ENCODE assay signal across 8 cellular contexts in the genomic region with DNA sequence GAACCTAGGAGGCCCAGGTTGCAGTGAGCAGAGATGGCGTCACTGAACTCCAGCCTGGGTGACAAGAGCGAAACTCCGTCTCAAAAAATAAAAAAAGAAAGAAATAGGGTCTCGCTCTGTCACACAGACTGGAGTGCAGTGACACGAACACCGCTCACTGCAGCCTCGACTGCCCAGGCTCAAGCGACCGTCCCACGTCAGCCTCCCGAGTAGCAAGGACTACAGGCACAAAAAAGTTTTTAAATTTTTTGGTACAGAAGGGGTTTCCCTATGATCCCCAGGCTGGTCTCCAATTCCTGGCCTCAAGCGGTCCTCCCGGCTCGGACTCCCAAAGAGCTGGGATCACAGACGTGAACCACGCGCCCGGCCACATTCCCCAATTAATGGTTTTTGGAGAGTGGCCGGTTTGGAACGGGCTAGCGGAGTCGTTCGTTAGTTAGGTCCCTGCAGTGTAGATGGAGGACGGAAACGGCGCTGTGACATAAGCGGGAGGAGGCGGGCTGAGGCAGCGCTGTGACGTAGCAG. TPM values are rescaled to one million over a fixed set of nuclear protein-coding genes. Genes with fewer than 3 reads are reported as not detected.
DNase-seq lines count a peak whose midpoint lies in the region; ATAC-seq and TF ChIP-seq lines count a peak whose summit lies in the region.

No MANE protein-coding gene starts in this region.

- H3K4me2 ChIP-seq in DND-41 (ENCODE audit: insufficient read depth, low read length) (peak overlapping the region; percentile 95), parathyroid adenoma (ENCODE audit: low read length) (peak overlapping the region; percentile 47)

- intact Hi-C loops in aorta (cut with DNase I) = loop anchor here in 1 of 2 donors (10.0 kb wide), 1 partner anchor 265 kb away; a partner anchor contains a TSS

- H3K36me3 ChIP-seq in DND-41 (ENCODE audit: insufficient read depth, low read length) (peaks cover 37% of the 10 kb centered on the region; the same call in 1 of the 2 replicates), Peyer's patch (no peaks in the 10 kb centered on the region), parathyroid adenoma (ENCODE audit: control insufficient read depth, insufficient read depth, low read length) (no peaks in the 10 kb centered on the region), aorta (ENCODE audit: control insufficient read depth in 1 of 2, insufficient read depth in 2 of 2, low read length in 1 of 2) (no peaks in the 10 kb centered on the region)

- H4K20me1 ChIP-seq in DND-41 (ENCODE audit: insufficient read depth, low read length) = peaks cover 42% of the 10 kb centered on the region

- 20 to 22% methylated on average over 30 of the region's 30 CpGs for whole genome bisulfite sequencing in aorta, 2 donors

- peak overlapping the region; percentile 83 for H2AFZ ChIP-seq in DND-41 (ENCODE audit: low read depth, low read length)
- H2AFZ ChIP-seq in parathyroid adenoma = peak overlapping the region; percentile 90

- H3K4me1 ChIP-seq in DND-41 (ENCODE audit: insufficient read depth, low read length) (peaks cover 44% of the 10 kb centered on the region), Peyer's patch (peaks cover 3 to 38% (median 24%) of the 10 kb centered on the region in 4 donors), parathyroid adenoma (peaks cover 4% of the 10 kb centered on the region), aorta (ENCODE audit: control insufficient read depth in 1 of 2, insufficient read depth in 2 of 2, low read length in 2 of 2) (peaks cover 0 to 7% of the 10 kb centered on the region in 2 donors)

- TF ChIP-seq CTCF in DND-41 (IDR thresholded peaks at IDR 0.05; ENCODE audit: borderline replicate concordance, extremely low read depth, low read length, poor library complexity, severe bottlenecking) (no peak), Peyer's patch (IDR thresholded peaks at IDR 0.05) (no peak), parathyroid adenoma (IDR thresholded peaks at IDR 0.05) (no peak)

- H3K4me3 ChIP-seq in DND-41 (ENCODE audit: low read depth in 1 of 2, low read length in 2 of 2) = peak overlapping the region; percentile 29 to 99
- peak overlapping the region; percentile 81 to 98 (median 93) for H3K4me3 ChIP-seq in Peyer's patch
- peak overlapping the region; percentile 94 for H3K4me3 ChIP-seq in parathyroid adenoma (ENCODE audit: low read depth, low read length)
- H3K4me3 ChIP-seq in aorta (ENCODE audit: low read length in 2 of 2) = peak overlapping the region in 1 of 2 donors; percentile 52

- DNase-seq in DND-41 (no peak), Peyer's patch (no peak), epithelial cell of prostate (ENCODE audit: low read depth, low spot score) (no peak), amygdala (lab: John Stamatoyannopoulos, UW) (no peak), aorta (no peak), NCI-H1436 treated with DMSO at 0.1 percent for 48 hours (lab: John Stamatoyannopoulos, UW) (no peak), NCI-H69 (lab: John Stamatoyannopoulos, UW) (no peak)

- H3K9ac ChIP-seq in DND-41 (ENCODE audit: low read depth, low read length) (peak overlapping the region; percentile 61), parathyroid adenoma (no peak overlapping the region)

- H3K79me2 ChIP-seq in DND-41 (ENCODE audit: insufficient read depth, low read length) (peaks cover 44% of the 10 kb centered on the region), parathyroid adenoma (peaks cover 24% of the 10 kb centered on the region)

- no peaks in the 10 kb centered on the region for H3K9me3 ChIP-seq in DND-41 (ENCODE audit: insufficient read depth, low read length, severe bottlenecking)
- no peaks in the 10 kb centered on the region for H3K9me3 ChIP-seq in Peyer's patch
- H3K9me3 ChIP-seq in parathyroid adenoma (ENCODE audit: control insufficient read depth, low read length) = no peaks in the 10 kb centered on the region
- no peaks in the 10 kb centered on the region for H3K9me3 ChIP-seq in aorta (ENCODE audit: control insufficient read depth, low read length)

- ATAC-seq in DND-41 (ENCODE audit: insufficient read depth, low read depth) = no peak
- ATAC-seq in aorta (ENCODE audit: low FRiP score) = no peak

- peak overlapping the region; percentile 81 for H3K27ac ChIP-seq in DND-41 (ENCODE audit: low read length)
- H3K27ac ChIP-seq in Peyer's patch = peak overlapping the region; percentile 98 to 100 (median 100)
- peak overlapping the region; percentile 91 for H3K27ac ChIP-seq in epithelial cell of prostate
- peak overlapping the region; percentile 84 for H3K27ac ChIP-seq in parathyroid adenoma
- peak overlapping the region in 1 of 2 donors; percentile 80 for H3K27ac ChIP-seq in aorta (ENCODE audit: low read depth in 1 of 2, low read length in 2 of 2)

- TF ChIP-seq POLR2A in Peyer's patch (IDR thresholded peaks at IDR 0.05) = no peak

- H3K27me3 ChIP-seq in DND-41 (ENCODE audit: insufficient read depth, low read length, poor library complexity) (peaks cover 16% of the 10 kb centered on the region), Peyer's patch (no peaks in the 10 kb centered on the region), parathyroid adenoma (ENCODE audit: control insufficient read depth, insufficient read depth, low read length) (no peaks in the 10 kb centered on the region), aorta (ENCODE audit: control insufficient read depth in 1 of 2, insufficient read depth in 2 of 2, low read length in 1 of 2) (no peaks in the 10 kb centered on the region)

RNA-seq across cellular contexts. Expression of a gene that starts 0.6 kb away (rescaled TPM):
- 100 to 1,000 TPM; 206 to 232 (median 224) TPM for total RNA-seq in Peyer's patch
- total RNA-seq in aorta = 100 to 1,000 TPM; 247 to 248 TPM
- 100 to 1,000 TPM; 660 to 973 TPM for polyA plus RNA-seq in aorta

RNA-seq across cellular contexts. Expression of a gene that starts 10.3 kb away (rescaled TPM):
- total RNA-seq in Peyer's patch = under 1 TPM in 2 of 4 donors, not detected in 2; 0.88 to 0.94 TPM
- 1 to 10 TPM; 4.3 to 4.5 TPM for total RNA-seq in aorta
- polyA plus RNA-seq in aorta = under 1 TPM; 0.50 to 0.87 TPM

RNA-seq across cellular contexts. Expression of a gene that starts 26.1 kb away (rescaled TPM):
- total RNA-seq in Peyer's patch (10 to 100 TPM in 2 of 4 donors, 1 to 10 TPM in 2; 8.2 to 11.8 (median 10.3) TPM), aorta (10 to 100 TPM in 1 of 2 donors, 1 to 10 TPM in 1; 7.8 to 11.1 TPM)
- 1 to 10 TPM in 1 of 2 donors, under 1 TPM in 1; 0.95 to 1.8 TPM for polyA plus RNA-seq in aorta

RNA-seq across cellular contexts. Expression of a gene that starts 30.4 kb away (rescaled TPM):
- total RNA-seq in Peyer's patch (10 to 100 TPM; 70.1 to 99.6 (median 80.8) TPM), aorta (10 to 100 TPM; 27.4 to 35.4 TPM)
- polyA plus RNA-seq in aorta = 100 to 1,000 TPM in 1 of 2 donors, 10 to 100 TPM in 1; 41.8 to 152 TPM

RNA-seq across cellular contexts. Expression of a gene that starts 36.3 kb away (rescaled TPM):
- 10 to 100 TPM in 3 of 4 donors, 1 to 10 TPM in 1; 6.0 to 19.8 (median 16.2) TPM for total RNA-seq in Peyer's patch
- 10 to 100 TPM in 1 of 2 donors, 1 to 10 TPM in 1; 7.9 to 11.4 TPM for total RNA-seq in aorta
- polyA plus RNA-seq in aorta = 10 to 100 TPM in 1 of 2 donors, 1 to 10 TPM in 1; 3.6 to 36.2 TPM
